1 cellular context compared by ENCODE assay signal in the genomic region with DNA sequence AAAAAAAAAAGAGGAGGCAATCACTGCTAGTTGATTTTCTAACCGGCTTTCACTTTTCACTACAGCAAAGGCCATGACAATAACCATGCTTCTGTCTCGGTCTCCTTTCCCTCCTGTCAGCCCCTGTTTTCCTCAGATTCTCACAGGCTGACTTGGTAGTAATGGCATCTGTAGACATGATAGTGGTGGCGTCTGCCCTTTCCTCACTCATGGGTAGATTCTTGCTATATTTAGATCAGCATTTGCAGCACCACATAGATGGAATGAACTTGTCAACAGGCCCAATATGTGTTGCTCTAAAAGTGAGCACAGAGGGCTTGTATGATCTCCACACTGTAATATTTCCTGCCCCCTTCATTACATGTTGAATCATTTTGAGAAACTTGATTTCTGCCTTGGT.
TF ChIP-seq lines count a peak whose summit lies in the region.

No MANE protein-coding gene starts in this region.

TF ChIP-seq in SK-N-SH treated with all-trans-retinoic acid at 6 μM for 48 hours, 23 proteins besides CTCF, POLR2A, EP300 and RAD21 (continued from another document):
- TF ChIP-seq, protein P1, sequence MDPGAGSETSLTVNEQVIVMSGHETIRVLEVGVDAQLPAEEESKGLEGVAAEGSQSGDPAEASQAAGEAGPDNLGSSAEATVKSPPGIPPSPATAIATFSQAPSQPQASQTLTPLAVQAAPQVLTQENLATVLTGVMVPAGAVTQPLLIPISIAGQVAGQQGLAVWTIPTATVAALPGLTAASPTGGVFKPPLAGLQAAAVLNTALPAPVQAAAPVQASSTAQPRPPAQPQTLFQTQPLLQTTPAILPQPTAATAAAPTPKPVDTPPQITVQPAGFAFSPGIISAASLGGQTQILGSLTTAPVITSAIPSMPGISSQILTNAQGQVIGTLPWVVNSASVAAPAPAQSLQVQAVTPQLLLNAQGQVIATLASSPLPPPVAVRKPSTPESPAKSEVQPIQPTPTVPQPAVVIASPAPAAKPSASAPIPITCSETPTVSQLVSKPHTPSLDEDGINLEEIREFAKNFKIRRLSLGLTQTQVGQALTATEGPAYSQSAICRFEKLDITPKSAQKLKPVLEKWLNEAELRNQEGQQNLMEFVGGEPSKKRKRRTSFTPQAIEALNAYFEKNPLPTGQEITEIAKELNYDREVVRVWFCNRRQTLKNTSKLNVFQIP (CRISPR knock-in tag; IDR thresholded peaks at IDR 0.05; ENCODE audit: borderline replicate concordance, low read depth), result no peak
- TF ChIP-seq, protein P2, sequence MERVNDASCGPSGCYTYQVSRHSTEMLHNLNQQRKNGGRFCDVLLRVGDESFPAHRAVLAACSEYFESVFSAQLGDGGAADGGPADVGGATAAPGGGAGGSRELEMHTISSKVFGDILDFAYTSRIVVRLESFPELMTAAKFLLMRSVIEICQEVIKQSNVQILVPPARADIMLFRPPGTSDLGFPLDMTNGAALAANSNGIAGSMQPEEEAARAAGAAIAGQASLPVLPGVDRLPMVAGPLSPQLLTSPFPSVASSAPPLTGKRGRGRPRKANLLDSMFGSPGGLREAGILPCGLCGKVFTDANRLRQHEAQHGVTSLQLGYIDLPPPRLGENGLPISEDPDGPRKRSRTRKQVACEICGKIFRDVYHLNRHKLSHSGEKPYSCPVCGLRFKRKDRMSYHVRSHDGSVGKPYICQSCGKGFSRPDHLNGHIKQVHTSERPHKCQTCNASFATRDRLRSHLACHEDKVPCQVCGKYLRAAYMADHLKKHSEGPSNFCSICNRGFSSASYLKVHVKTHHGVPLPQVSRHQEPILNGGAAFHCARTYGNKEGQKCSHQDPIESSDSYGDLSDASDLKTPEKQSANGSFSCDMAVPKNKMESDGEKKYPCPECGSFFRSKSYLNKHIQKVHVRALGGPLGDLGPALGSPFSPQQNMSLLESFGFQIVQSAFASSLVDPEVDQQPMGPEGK (CRISPR knock-in tag; IDR thresholded peaks at IDR 0.05; ENCODE audit: borderline replicate concordance), result no peak
- TF ChIP-seq ZFP30 (CRISPR knock-in tag; IDR thresholded peaks at IDR 0.05) (no peak), SNAI2 (CRISPR knock-in tag; IDR thresholded peaks at IDR 0.05) (no peak), BACH2 (CRISPR knock-in tag; IDR thresholded peaks at IDR 0.05; ENCODE audit: borderline replicate concordance) (no peak), TCF4 (CRISPR knock-in tag; IDR thresholded peaks at IDR 0.05; ENCODE audit: borderline replicate concordance) (no peak)
